Comparison of ENCODE assay signal across 16 cellular contexts in the genomic region with DNA sequence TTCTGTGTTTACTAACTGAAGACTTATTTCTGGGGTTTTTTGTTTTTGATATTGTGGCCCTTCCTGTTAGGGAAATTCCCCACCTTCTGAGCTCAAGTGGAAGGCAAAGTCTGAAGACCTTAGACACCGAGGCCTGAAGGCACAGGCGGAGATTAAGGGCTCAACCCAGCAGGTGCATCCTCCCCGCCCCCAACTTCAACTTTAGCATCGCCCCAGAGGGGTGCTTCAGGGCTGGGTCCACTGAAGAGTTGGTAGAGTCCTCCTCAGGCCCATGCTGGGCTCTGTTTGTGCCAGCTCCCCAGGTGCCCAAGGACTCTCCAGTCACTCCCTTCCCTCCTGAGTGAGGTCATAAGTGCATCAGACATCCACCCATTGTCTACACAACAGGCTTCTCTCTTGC.
"Had no signal": no experiment of that assay in that cellular context is flagged by ENCODE, and none has a peak within 500 bp of the region (broad histone marks: within the 10 kb centered on the region; RNA-seq: fewer than 3 reads in every experiment).

No MANE protein-coding gene starts in this region.

- H3K4me1 Mint-ChIP-seq: neural crest cell had no signal

- H3K4me3 Mint-ChIP-seq: activated naive CD8-positive, alpha-beta T cell treated with anti-CD3 and anti-CD28 coated beads for 36 hours; dendritic cell treated with granulocyte-macrophage colony-stimulating factor and Interleukin-4, amounts not matched to agents 40 ng/mL and 50 ng/mL, for 4 days; effector memory CD8-positive, alpha-beta T cell; neural crest cell; stimulated activated naive CD8-positive, alpha-beta T cell treated with anti-CD3 and anti-CD28 coated beads, Interleukin-15, Interleukin-2, amounts not matched to agents 100 ng/mL and 50 ng/mL, for 24 hours had no signal

- H3K27ac Mint-ChIP-seq: activated naive CD8-positive, alpha-beta T cell treated with anti-CD3 and anti-CD28 coated beads for 36 hours; dendritic cell treated with granulocyte-macrophage colony-stimulating factor and Interleukin-4, amounts not matched to agents 40 ng/mL and 50 ng/mL, for 4 days; effector memory CD8-positive, alpha-beta T cell; stimulated activated naive CD8-positive, alpha-beta T cell treated with anti-CD3 and anti-CD28 coated beads, Interleukin-15, Interleukin-2, amounts not matched to agents 100 ng/mL and 50 ng/mL, for 24 hours had no signal

- H3K36me3 ChIP-seq: brain microvascular endothelial cell, gastroesophageal sphincter, left ventricle myocardium inferior, ovary had no signal

- H3K27me3 Mint-ChIP-seq: activated naive CD8-positive, alpha-beta T cell treated with anti-CD3 and anti-CD28 coated beads for 36 hours; dendritic cell treated with granulocyte-macrophage colony-stimulating factor and Interleukin-4, amounts not matched to agents 40 ng/mL and 50 ng/mL, for 4 days; effector memory CD8-positive, alpha-beta T cell; stimulated activated naive CD8-positive, alpha-beta T cell treated with anti-CD3 and anti-CD28 coated beads, Interleukin-15, Interleukin-2, amounts not matched to agents 100 ng/mL and 50 ng/mL, for 24 hours had no signal

- H3K9me3 ChIP-seq: ovary had no signal

- ATAC-seq: effector memory CD8-positive, alpha-beta T cell; gastroesophageal sphincter had no signal

- H3K27ac ChIP-seq: brain microvascular endothelial cell, epithelial cell of prostate, gastroesophageal sphincter, hepatocyte, left ventricle myocardium inferior, ovary had no signal

- H3K4me1 ChIP-seq: left ventricle myocardium inferior had no signal

- H3K4me3 ChIP-seq: gastroesophageal sphincter, hepatocyte, left ventricle myocardium inferior, ovary had no signal

- DNase-seq: activated gamma-delta T cell; activated naive CD8-positive, alpha-beta T cell treated with anti-CD3 and anti-CD28 coated beads for 36 hours; activated T-cell treated with anti-CD3 and anti-CD28 coated beads, Interleukin-2, amount 50 U/mL, for 48 hours; brain microvascular endothelial cell; effector memory CD8-positive, alpha-beta T cell; kidney; left ventricle myocardium inferior; mesenchymal stem cell; ovary; stimulated activated CD4-positive, alpha-beta T cell treated with anti-CD3 and anti-CD28 coated beads, Interleukin-2, amount 100 ng/mL, for 48 hours had no signal
